ENCODE assay signal across 28 cellular contexts in genomic region chr2:99340669-99341236, GRCh38. TPM values are rescaled to one million over a fixed set of nuclear protein-coding genes. Genes with fewer than 3 reads are reported as not detected.
DNase-seq lines count a peak whose midpoint lies in the region; ATAC-seq and TF ChIP-seq lines count a peak whose summit lies in the region.
"Had no signal": no experiment of that assay in that cellular context is flagged by ENCODE, and none has a peak within 500 bp of the region (broad histone marks: within the 10 kb centered on the region; RNA-seq: fewer than 3 reads in every experiment).

No MANE protein-coding gene starts in this region.

- no peak overlapping the region for H3K56ac ChIP-seq in H9 (ENCODE audit: insufficient read length, low read depth, low read length)

- no peak overlapping the region for H3K27ac ChIP-seq in H9 (ENCODE audit: insufficient read length, low read depth, low read length)
- H3K27ac ChIP-seq: cardiac muscle cell, coronary artery, heart left ventricle, neural progenitor cell had no signal

- H3T11ph ChIP-seq in H9 (ENCODE audit: low read length), result no peak overlapping the region

- DNase-seq in Calu3 (peak; percentile 3), H9 (no peak), islet precursor cell (peak; percentile 51), OCI-M2 (lab: John Stamatoyannopoulos, UW; ENCODE audit: unreplicated experiment) (no peak), NCI-H1436 treated with DMSO at 0.1 percent for 48 hours (lab: John Stamatoyannopoulos, UW) (no peak), NCI-H82 treated with DMSO at 0.1 percent for 48 hours (lab: John Stamatoyannopoulos, UW; ENCODE audit: unreplicated experiment) (no peak)
- DNase-seq in T-helper 2 cell treated with Interferon-gamma antibody and Interleukin-4, amounts not matched to agents 5 μg/mL and 100 μg/mL, for 36 hours (ENCODE audit: low spot score), result no peak
- DNase-seq: activated CD4-positive, alpha-beta T cell treated with anti-CD3 and anti-CD28 coated beads for 4 hours; activated CD8-positive, alpha-beta memory T cell treated with anti-CD3 and anti-CD28 coated beads for 24 hours; activated naive CD4-positive, alpha-beta T cell treated with Interleukin-2 at 50 U/mL for 16 hours; activated T-cell treated with anti-CD3 and anti-CD28 coated beads, Interleukin-2, amount 50 U/mL, for 48 hours; C1 segment of cervical spinal cord; DND-41; effector memory CD4-positive, alpha-beta T cell; foreskin fibroblast; heart left ventricle; left colon; NCI-H1092 treated with DMSO at 0.1 percent for 48 hours; NCI-H2029 treated with DMSO at 0.1 percent for 48 hours; NCI-H69; posterior cingulate gyrus; stimulated activated naive CD4-positive, alpha-beta T cell treated with Interleukin-2 at 50 U/mL for 16 hours; T-helper 2 cell had no signal

- H2BK120ac ChIP-seq in H9 (ENCODE audit: low read depth, low read length, poor library complexity, severe bottlenecking), result no peak overlapping the region

- no peak overlapping the region for H2AFZ ChIP-seq in H9 (ENCODE audit: low read length)
- H2AFZ ChIP-seq: neural progenitor cell had no signal

- no peaks in the 10 kb centered on the region for H3K9me3 Mint-ChIP-seq in Calu3 (ENCODE audit: low read depth, unreplicated experiment)
- no peaks in the 10 kb centered on the region for H3K9me3 Mint-ChIP-seq in H9
- no peaks in the 10 kb centered on the region for H3K9me3 Mint-ChIP-seq in activated T-helper 17 cell treated with anti-CD3 and anti-CD28 coated beads, Interleukin-2, amount 50 U/mL, for 72 hours
- no peaks in the 10 kb centered on the region for H3K9me3 Mint-ChIP-seq in T-helper 2 cell treated with Interferon-gamma antibody and Interleukin-4, amounts not matched to agents 5 μg/mL and 100 μg/mL, for 36 hours
- H3K9me3 Mint-ChIP-seq: neural progenitor cell had no signal

- CTCF ChIA-PET in Calu3 (lab: Charles Lee), result no interaction called here

- H3K79me2 ChIP-seq in H9 (ENCODE audit: insufficient read depth, low read length), result peaks cover 63% of the 10 kb centered on the region; the same call in 1 of the 2 replicates

- no peak overlapping the region for H3K4ac ChIP-seq in H9 (ENCODE audit: low read depth, low read length)

- H3K27me3 Mint-ChIP-seq in Calu3 (ENCODE audit: unreplicated experiment), result no peaks in the 10 kb centered on the region
- no peaks in the 10 kb centered on the region for H3K27me3 Mint-ChIP-seq in H9 (ENCODE audit: low read depth)
- no peaks in the 10 kb centered on the region for H3K27me3 Mint-ChIP-seq in activated T-helper 17 cell treated with anti-CD3 and anti-CD28 coated beads, Interleukin-2, amount 50 U/mL, for 72 hours
- H3K27me3 Mint-ChIP-seq in T-helper 2 cell treated with Interferon-gamma antibody and Interleukin-4, amounts not matched to agents 5 μg/mL and 100 μg/mL, for 36 hours (ENCODE audit: low read depth), result no peaks in the 10 kb centered on the region

- H3K9ac ChIP-seq in H9 (ENCODE audit: extremely low read depth, insufficient read length, low read length), result no peak overlapping the region
- H3K9ac ChIP-seq: neural progenitor cell had no signal

- no peak overlapping the region for H2BK20ac ChIP-seq in H9 (ENCODE audit: low read depth, low read length, poor library complexity, severe bottlenecking)

- no peaks in the 10 kb centered on the region for H3K36me3 Mint-ChIP-seq in Calu3 (ENCODE audit: insufficient read depth, unreplicated experiment)
- peaks cover 0 to 2% (median 0%) of the 10 kb centered on the region in 3 experiments; a peak in 2 of 7 replicates for H3K36me3 Mint-ChIP-seq in H9 (ENCODE audit: insufficient read depth in 1 of 3, low read depth in 3 of 3)
- H3K36me3 Mint-ChIP-seq in activated T-helper 17 cell treated with anti-CD3 and anti-CD28 coated beads, Interleukin-2, amount 50 U/mL, for 72 hours (ENCODE audit: low read depth), result peaks cover 36% of the 10 kb centered on the region
- no peaks in the 10 kb centered on the region for H3K36me3 Mint-ChIP-seq in T-helper 2 cell treated with Interferon-gamma antibody and Interleukin-4, amounts not matched to agents 5 μg/mL and 100 μg/mL, for 36 hours (ENCODE audit: low read depth)

- H3K23ac ChIP-seq in H9 (ENCODE audit: insufficient read length, low read depth, low read length), result no peak overlapping the region

- no peak overlapping the region for H2BK5ac ChIP-seq in H9 (ENCODE audit: insufficient read length, low read length)

- no peak for TF ChIP-seq CTCF in Calu3 (IDR thresholded peaks at IDR 0.05; ENCODE audit: unreplicated experiment)
- TF ChIP-seq CTCF in H9 (conservative IDR thresholded peaks at IDR 0.05), result no peak

- H3K27ac Mint-ChIP-seq in Calu3 (ENCODE audit: unreplicated experiment) (no peak overlapping the region), H9 (peak overlapping the region in 2 of 3 experiments; percentile 49 to 76; a peak in 2 of 7 replicates)
- H3K27ac Mint-ChIP-seq in activated T-helper 17 cell treated with anti-CD3 and anti-CD28 coated beads, Interleukin-2, amount 50 U/mL, for 72 hours, result peak overlapping the region; percentile 58
- no peak overlapping the region for H3K27ac Mint-ChIP-seq in T-helper 2 cell treated with Interferon-gamma antibody and Interleukin-4, amounts not matched to agents 5 μg/mL and 100 μg/mL, for 36 hours
- H3K27ac Mint-ChIP-seq: neural progenitor cell had no signal

- H3K4me3 Mint-ChIP-seq in Calu3 (ENCODE audit: low read depth, unreplicated experiment) (no peak overlapping the region), H9 (no peak overlapping the region)
- peak overlapping the region; percentile 15 for H3K4me3 Mint-ChIP-seq in activated T-helper 17 cell treated with anti-CD3 and anti-CD28 coated beads, Interleukin-2, amount 50 U/mL, for 72 hours
- H3K4me3 Mint-ChIP-seq in T-helper 2 cell treated with Interferon-gamma antibody and Interleukin-4, amounts not matched to agents 5 μg/mL and 100 μg/mL, for 36 hours, result no peak overlapping the region
- H3K4me3 Mint-ChIP-seq: neural progenitor cell had no signal

- no peak overlapping the region for H4K5ac ChIP-seq in H9 (ENCODE audit: insufficient read length, low read depth, low read length)

- H3K18ac ChIP-seq in H9 (ENCODE audit: insufficient read length, low read depth, low read length), result no peak overlapping the region

- H4K91ac ChIP-seq in H9 (ENCODE audit: insufficient read length, low read depth, low read length), result no peak overlapping the region

- H4K8ac ChIP-seq in H9 (replicated peaks; ENCODE audit: insufficient read length, low read depth, low read length), result no peak overlapping the region

- no peaks in the 10 kb centered on the region for H4K20me1 ChIP-seq in H9 (ENCODE audit: control insufficient read depth, insufficient read depth, insufficient read length)

- H3K4me1 Mint-ChIP-seq in Calu3 (ENCODE audit: low read depth, unreplicated experiment) (peaks cover 12% of the 10 kb centered on the region), H9 (peaks cover 5% of the 10 kb centered on the region in 2 experiments; a peak in 3 of 4 replicates)
- H3K4me1 Mint-ChIP-seq in activated T-helper 17 cell treated with anti-CD3 and anti-CD28 coated beads, Interleukin-2, amount 50 U/mL, for 72 hours, result peaks cover 23% of the 10 kb centered on the region
- H3K4me1 Mint-ChIP-seq in T-helper 2 cell treated with Interferon-gamma antibody and Interleukin-4, amounts not matched to agents 5 μg/mL and 100 μg/mL, for 36 hours (ENCODE audit: low read depth), result peaks cover 14% of the 10 kb centered on the region

- no TSS peak for BruUV-seq in Calu3 (replicated peaks; lab: Mats Ljungman, UMichigan)

- no peak for ATAC-seq in activated T-helper 17 cell treated with anti-CD3 and anti-CD28 coated beads, Interleukin-2, amount 50 U/mL, for 72 hours (replicated peaks)
- ATAC-seq: esophagus mucosa, heart left ventricle, left colon had no signal

- peaks cover 12% of the 10 kb centered on the region for H3K23me2 ChIP-seq in H9 (ENCODE audit: insufficient read length, low read depth, low read length, poor library complexity, severe bottlenecking)

- H3K79me1 ChIP-seq in H9 (ENCODE audit: insufficient read depth, low read depth, low read length, poor library complexity, severe bottlenecking), result peaks cover 8% of the 10 kb centered on the region

- H3K14ac ChIP-seq in H9 (ENCODE audit: insufficient read depth, low read length), result no peak overlapping the region

- no peak overlapping the region for H2BK15ac ChIP-seq in H9 (ENCODE audit: low read depth, low read length)

- no peaks in the 10 kb centered on the region for H3K9me3 ChIP-seq in H9 (ENCODE audit: control insufficient read depth, low read depth, low read length)
- H3K9me3 ChIP-seq: heart left ventricle had no signal

- H3K27me3 ChIP-seq in H9 (ENCODE audit: insufficient read depth, low read length), result no peaks in the 10 kb centered on the region
- H3K27me3 ChIP-seq: cardiac muscle cell, heart left ventricle, neural progenitor cell had no signal

- no CpG with 5 or more reads among the region's 8 CpGs for WGBS in H9 (ENCODE audit: extremely low coverage, insufficient read length, low lambda C conversion rate)

- H3K4me1 ChIP-seq in H9 (ENCODE audit: insufficient read depth, low read length), result no peaks in the 10 kb centered on the region

- H2BK12ac ChIP-seq in H9 (ENCODE audit: insufficient read length, low read depth, low read length), result no peak overlapping the region

- intact Hi-C loops in Calu3 (cut with micrococcal nuclease; ENCODE audit: unreplicated experiment), result no loop called here

- H3K4me2 ChIP-seq in H9 (ENCODE audit: insufficient read depth, insufficient read length, low read length), result no peak overlapping the region
- H3K4me2 ChIP-seq: neural progenitor cell had no signal

- no peak overlapping the region for H2AK5ac ChIP-seq in H9 (ENCODE audit: insufficient read length, low read length)

RNA-seq across cellular contexts. Expression of gene EIF5B, which starts 3.6 kb away (rescaled TPM):
- 60.1 and 63.1 TPM in 2 replicates for total RNA-seq in Calu3 (2022)
- 56.5 and 58.1 TPM in 2 replicates for total RNA-seq in H9 (2021)
- 10 to 100 TPM; 54.1 to 77.8 TPM for total RNA-seq in activated T-helper 17 cell treated with anti-CD3 and anti-CD28 coated beads, Interleukin-2, amount 50 U/mL, for 72 hours

RNA-seq across cellular contexts. Expression of gene TXNDC9, which starts 4.6 kb away (rescaled TPM):
- total RNA-seq in Calu3 (2022), result 39.8 and 40.5 TPM in 2 replicates
- 35.3 and 37.7 TPM in 2 replicates for total RNA-seq in H9 (2021)
- total RNA-seq in activated T-helper 17 cell treated with anti-CD3 and anti-CD28 coated beads, Interleukin-2, amount 50 U/mL, for 72 hours, result 10 to 100 TPM; 18.6 to 26.8 TPM

RNA-seq across cellular contexts. Expression of gene LYG1, which starts 39.8 kb away (rescaled TPM):
- total RNA-seq in Calu3 (2022) (2.3 and 3.5 TPM in 2 replicates), H9 (2021) (0.31 and 0.37 TPM in 2 replicates)
- total RNA-seq in activated T-helper 17 cell treated with anti-CD3 and anti-CD28 coated beads, Interleukin-2, amount 50 U/mL, for 72 hours, result 1 to 10 TPM in 1 of 2 donors, under 1 TPM in 1; 0.58 to 1.3 TPM

Comparison
In these comparisons a context has a peak if more than half of its experiments do, and no peak if none do; other contexts are left out.
1. DNase-seq: peak in Calu3 (single experiment) and islet precursor cell (single experiment); none in H9 (single experiment), OCI-M2 (single experiment), NCI-H1436 treated with DMSO at 0.1 percent for 48 hours (single experiment), NCI-H82 treated with DMSO at 0.1 percent for 48 hours (single experiment) and T-helper 2 cell treated with Interferon-gamma antibody and Interleukin-4, amounts not matched to agents 5 μg/mL and 100 μg/mL, for 36 hours (single experiment).
2. H3K27ac Mint-ChIP-seq: peak in H9 (2 of 3) and activated T-helper 17 cell treated with anti-CD3 and anti-CD28 coated beads, Interleukin-2, amount 50 U/mL, for 72 hours (single experiment); none in Calu3 (single experiment) and T-helper 2 cell treated with Interferon-gamma antibody and Interleukin-4, amounts not matched to agents 5 μg/mL and 100 μg/mL, for 36 hours (single experiment).